Comparison of ENCODE assay signal across 8 cellular contexts in the genomic region with DNA sequence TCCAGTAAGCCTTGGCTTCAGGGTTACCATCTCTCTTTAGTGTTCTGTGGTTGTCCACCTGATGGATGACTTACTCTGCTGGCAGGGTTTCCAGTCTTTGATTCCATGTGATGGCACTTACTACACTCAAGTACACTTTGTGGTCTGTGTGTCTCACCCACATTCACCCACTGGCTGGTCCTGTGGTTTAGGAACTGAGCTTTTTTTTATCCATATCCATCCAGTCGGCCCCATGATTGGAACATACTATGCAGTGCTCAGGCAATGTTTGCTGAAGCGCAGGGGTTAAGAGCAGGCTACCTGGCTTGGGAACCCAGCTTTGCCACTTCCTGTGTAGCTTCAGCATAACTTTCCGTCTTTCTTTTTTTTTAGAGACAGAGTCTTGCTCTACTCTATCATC. TPM values are rescaled to one million over a fixed set of nuclear protein-coding genes. Genes with fewer than 3 reads are reported as not detected.
DNase-seq lines count a peak whose midpoint lies in the region; ATAC-seq, FAIRE-seq and TF ChIP-seq lines count a peak whose summit lies in the region.
"Had no signal": no experiment of that assay in that cellular context is flagged by ENCODE, and none has a peak within 500 bp of the region (broad histone marks: within the 10 kb centered on the region; RNA-seq: fewer than 3 reads in every experiment).

No MANE protein-coding gene starts in this region.

- no peak overlapping the region for H3K4me3 ChIP-seq in pancreas

- H3K27ac ChIP-seq in pancreas, result no peak overlapping the region

- H3K27ac Mint-ChIP-seq in activated CD8-positive, alpha-beta memory T cell treated with anti-CD3 and anti-CD28 coated beads, Interleukin-2, amount 10 ng/mL, durations not matched to agents 7 days and 5 days, result peak overlapping the region; percentile 77
- peak overlapping the region; percentile 4 to 23 for H3K27ac Mint-ChIP-seq in natural killer cell treated with Interleukin-12 subunit alpha and Interleukin-12 subunit beta and Interleukin-15 and Interleukin-18, amount 100 ng/mL, for 72 hours

- no peak for TF ChIP-seq CTCF in pancreas (IDR thresholded peaks at IDR 0.05)

- H3K4me1 ChIP-seq in pancreas, result peaks cover 4 to 10% (median 8%) of the 10 kb centered on the region in 3 donors

- H3K4me1 Mint-ChIP-seq in activated CD8-positive, alpha-beta memory T cell treated with anti-CD3 and anti-CD28 coated beads, Interleukin-2, amount 10 ng/mL, durations not matched to agents 7 days and 5 days, result peaks cover 30% of the 10 kb centered on the region
- peaks cover 34 to 38% of the 10 kb centered on the region in 2 donors for H3K4me1 Mint-ChIP-seq in natural killer cell treated with Interleukin-12 subunit alpha and Interleukin-12 subunit beta and Interleukin-15 and Interleukin-18, amount 100 ng/mL, for 72 hours (ENCODE audit: low read depth in 2 of 2)

- peaks cover 5% of the 10 kb centered on the region for H3K27me3 Mint-ChIP-seq in activated CD8-positive, alpha-beta memory T cell treated with anti-CD3 and anti-CD28 coated beads, Interleukin-2, amount 10 ng/mL, durations not matched to agents 7 days and 5 days
- peaks cover 0 to 2% of the 10 kb centered on the region in 2 donors for H3K27me3 Mint-ChIP-seq in natural killer cell treated with Interleukin-12 subunit alpha and Interleukin-12 subunit beta and Interleukin-15 and Interleukin-18, amount 100 ng/mL, for 72 hours

- no peaks in the 10 kb centered on the region for H3K9me3 Mint-ChIP-seq in activated CD8-positive, alpha-beta memory T cell treated with anti-CD3 and anti-CD28 coated beads, Interleukin-2, amount 10 ng/mL, durations not matched to agents 7 days and 5 days (ENCODE audit: low read depth)
- H3K9me3 Mint-ChIP-seq in natural killer cell treated with Interleukin-12 subunit alpha and Interleukin-12 subunit beta and Interleukin-15 and Interleukin-18, amount 100 ng/mL, for 72 hours, result no peaks in the 10 kb centered on the region

- no peak for FAIRE-seq in pancreas (lab: Jason Lieb, UNC)

- H3K27me3 ChIP-seq in pancreas, result no peaks in the 10 kb centered on the region

- WGBS in pancreas, 2 donors, result 59 to 74% methylated on average over 3 of the region's 3 CpGs

- CTCF ChIA-PET in activated CD8-positive, alpha-beta memory T cell treated with anti-CD3 and anti-CD28 coated beads, Interleukin-2, amount 10 ng/mL, durations not matched to agents 7 days and 5 days (lab: Charles Lee), result interaction anchor here (0.8 to 2.3 kb wide), 7 partner anchors 14 to 279 kb away, joined by 3 to 19 read pairs (median 3); a partner anchor contains a TSS

- DNase-seq in LHCN-M2 (ENCODE audit: low read depth), result peak; percentile 95
- DNase-seq in activated CD8-positive, alpha-beta memory T cell treated with anti-CD3 and anti-CD28 coated beads, Interleukin-2, amount 10 ng/mL, durations not matched to agents 7 days and 5 days, result peak; percentile 77
- peak; percentile 67 for DNase-seq in natural killer cell treated with Interleukin-12 subunit alpha and Interleukin-12 subunit beta and Interleukin-15 and Interleukin-18, amount 100 ng/mL, for 72 hours (ENCODE audit: low spot score)
- DNase-seq in pancreas, result no peak

- intact Hi-C loops in pancreas (cut with DNase I), result no loop called here

- H3K36me3 Mint-ChIP-seq in activated CD8-positive, alpha-beta memory T cell treated with anti-CD3 and anti-CD28 coated beads, Interleukin-2, amount 10 ng/mL, durations not matched to agents 7 days and 5 days, result peaks cover 15% of the 10 kb centered on the region
- H3K36me3 Mint-ChIP-seq in natural killer cell treated with Interleukin-12 subunit alpha and Interleukin-12 subunit beta and Interleukin-15 and Interleukin-18, amount 100 ng/mL, for 72 hours, result peaks cover 13% of the 10 kb centered on the region

- ATAC-seq in activated CD8-positive, alpha-beta memory T cell treated with anti-CD3 and anti-CD28 coated beads, Interleukin-2, amount 10 ng/mL, durations not matched to agents 7 days and 5 days, result peak; percentile 5
- ATAC-seq in natural killer cell treated with Interleukin-12 subunit alpha and Interleukin-12 subunit beta and Interleukin-15 and Interleukin-18, amount 100 ng/mL, for 72 hours, result no peak
- no peak for ATAC-seq in GM21390 (IDR thresholded peaks at IDR 0.05; ENCODE audit: unreplicated experiment)
- no peak for ATAC-seq in pancreas
- no peak for ATAC-seq in HG02852 (IDR thresholded peaks at IDR 0.05; ENCODE audit: unreplicated experiment)

- peak overlapping the region; percentile 46 for H3K4me3 Mint-ChIP-seq in activated CD8-positive, alpha-beta memory T cell treated with anti-CD3 and anti-CD28 coated beads, Interleukin-2, amount 10 ng/mL, durations not matched to agents 7 days and 5 days
- H3K4me3 Mint-ChIP-seq in natural killer cell treated with Interleukin-12 subunit alpha and Interleukin-12 subunit beta and Interleukin-15 and Interleukin-18, amount 100 ng/mL, for 72 hours, result peak overlapping the region; percentile 52

- no peaks in the 10 kb centered on the region for H3K36me3 ChIP-seq in pancreas

- no peaks in the 10 kb centered on the region for H3K9me3 ChIP-seq in pancreas

RNA-seq across cellular contexts. Expression of a gene that starts 2.8 kb away (rescaled TPM):
- 42.3 and 58.2 TPM in 2 replicates for total RNA-seq in LHCN-M2 (2014; rRNA removed)
- 552 TPM for polyA plus RNA-seq in LHCN-M2 (2012)
- 100 to 1,000 TPM; 514 to 619 TPM for total RNA-seq in activated CD8-positive, alpha-beta memory T cell treated with anti-CD3 and anti-CD28 coated beads, Interleukin-2, amount 10 ng/mL, durations not matched to agents 7 days and 5 days
- total RNA-seq in natural killer cell treated with Interleukin-12 subunit alpha and Interleukin-12 subunit beta and Interleukin-15 and Interleukin-18, amount 100 ng/mL, for 72 hours, result 100 to 1,000 TPM; 625 to 840 TPM
- total RNA-seq in pancreas, result 100 to 1,000 TPM in 3 of 6 donors, 10 to 100 TPM in 3; 69.4 to 134 (median 89.7) TPM
- polyA plus RNA-seq in pancreas, result 100 to 1,000 TPM; 243 to 379 TPM

RNA-seq across cellular contexts. Expression of a gene that starts 25.4 kb away (rescaled TPM):
- total RNA-seq in LHCN-M2 (2014; rRNA removed), result 7.7 and 10.8 TPM in 2 replicates
- polyA plus RNA-seq in LHCN-M2 (2012), result 17.0 TPM
- 10 to 100 TPM; 55.4 to 99.1 TPM for total RNA-seq in activated CD8-positive, alpha-beta memory T cell treated with anti-CD3 and anti-CD28 coated beads, Interleukin-2, amount 10 ng/mL, durations not matched to agents 7 days and 5 days
- total RNA-seq in natural killer cell treated with Interleukin-12 subunit alpha and Interleukin-12 subunit beta and Interleukin-15 and Interleukin-18, amount 100 ng/mL, for 72 hours, result 10 to 100 TPM; 23.1 to 29.8 TPM
- total RNA-seq in pancreas, result 10 to 100 TPM in 2 of 6 donors, 1 to 10 TPM in 4; 3.3 to 27.3 (median 6.7) TPM
- polyA plus RNA-seq in pancreas, result 10 to 100 TPM; 13.9 to 14.1 TPM

RNA-seq across cellular contexts. Expression of a gene that starts 27.3 kb away (rescaled TPM):
- 0.40 and 0.64 TPM in 2 replicates for total RNA-seq in LHCN-M2 (2014; rRNA removed)
- polyA plus RNA-seq in LHCN-M2 (2012), result 0.62 TPM
- under 1 TPM; 0.59 to 0.96 TPM for total RNA-seq in activated CD8-positive, alpha-beta memory T cell treated with anti-CD3 and anti-CD28 coated beads, Interleukin-2, amount 10 ng/mL, durations not matched to agents 7 days and 5 days
- 1 to 10 TPM in 1 of 2 donors, not detected in 1; 1.5 TPM for total RNA-seq in natural killer cell treated with Interleukin-12 subunit alpha and Interleukin-12 subunit beta and Interleukin-15 and Interleukin-18, amount 100 ng/mL, for 72 hours
- total RNA-seq in pancreas, result 1 to 10 TPM in 2 of 6 donors, under 1 TPM in 4; 0.14 to 3.1 (median 0.79) TPM
- 1 to 10 TPM; 1.9 to 2.7 TPM for polyA plus RNA-seq in pancreas

RNA-seq across cellular contexts. Expression of a gene that starts 36.8 kb away (rescaled TPM):
- total RNA-seq in LHCN-M2 (2014; rRNA removed) (52.4 and 56.5 TPM in 2 replicates), pancreas (under 1 TPM in 1 of 6 donors, not detected in 5; 0.12 TPM)
- 40.4 TPM for polyA plus RNA-seq in LHCN-M2 (2012)
- total RNA-seq in activated CD8-positive, alpha-beta memory T cell treated with anti-CD3 and anti-CD28 coated beads, Interleukin-2, amount 10 ng/mL, durations not matched to agents 7 days and 5 days, result not detected
- under 1 TPM in 1 of 2 donors, not detected in 1; 0.06 TPM for total RNA-seq in natural killer cell treated with Interleukin-12 subunit alpha and Interleukin-12 subunit beta and Interleukin-15 and Interleukin-18, amount 100 ng/mL, for 72 hours
- under 1 TPM; under 0.01 to 0.02 TPM for polyA plus RNA-seq in pancreas
- total RNA-seq: lung microvascular endothelial cell; T-helper 2 cell treated with Interferon-gamma antibody and Interleukin-4, amounts not matched to agents 100 ng/mL and 5 ng/mL, for 36 hours had no signal

RNA-seq across cellular contexts. Expression of a gene that starts 39.8 kb away (rescaled TPM):
- total RNA-seq in LHCN-M2 (2014; rRNA removed) (not detected in 2 replicates), pancreas (not detected)
- polyA plus RNA-seq in LHCN-M2 (2012), result 0.24 TPM
- not detected for total RNA-seq in activated CD8-positive, alpha-beta memory T cell treated with anti-CD3 and anti-CD28 coated beads, Interleukin-2, amount 10 ng/mL, durations not matched to agents 7 days and 5 days
- not detected for total RNA-seq in natural killer cell treated with Interleukin-12 subunit alpha and Interleukin-12 subunit beta and Interleukin-15 and Interleukin-18, amount 100 ng/mL, for 72 hours
- polyA plus RNA-seq in pancreas, result not detected
- total RNA-seq: lung microvascular endothelial cell; T-helper 2 cell treated with Interferon-gamma antibody and Interleukin-4, amounts not matched to agents 100 ng/mL and 5 ng/mL, for 36 hours had no signal

Comparison
In these comparisons a context has a peak if more than half of its experiments do, and no peak if none do; other contexts are left out.
1. DNase-seq: peak in LHCN-M2 (single experiment), activated CD8-positive, alpha-beta memory T cell treated with anti-CD3 and anti-CD28 coated beads, Interleukin-2, amount 10 ng/mL, durations not matched to agents 7 days and 5 days (single experiment) and natural killer cell treated with Interleukin-12 subunit alpha and Interleukin-12 subunit beta and Interleukin-15 and Interleukin-18, amount 100 ng/mL, for 72 hours (single experiment); none in pancreas (0 of 6).